In genomic region chr5:33480876-33481275, GRCh38 we compare ENCODE assay signal across 35 cellular contexts.
"Had no signal": no experiment of that assay in that cellular context is flagged by ENCODE, and none has a peak within 500 bp of the region (broad histone marks: within the 10 kb centered on the region; RNA-seq: fewer than 3 reads in every experiment).

No MANE protein-coding gene starts in this region.

- H3K27me3 ChIP-seq: MG63 had no signal

- H3K9me3 ChIP-seq: MG63 had no signal

- H3K4me3 ChIP-seq: MG63 had no signal

- DNase-seq: Karpas-422, Kasumi-1, MG63, MM.1S, MV-4-11, NCI-H1048, NCI-H1092, NCI-H1092 treated with DMSO at 0.1 percent for 48 hours, NCI-H1105, NCI-H1105 treated with DMSO at 0.1 percent for 48 hours, NCI-H1417, NCI-H1417 treated with DMSO at 0.1 percent for 48 hours, NCI-H1436, NCI-H1436 treated with DMSO at 0.1 percent for 48 hours, NCI-H146, NCI-H1694, NCI-H1694 treated with DMSO at 0.1 percent for 48 hours, NCI-H187, NCI-H187 treated with DMSO at 0.1 percent for 48 hours, NCI-H1930, NCI-H2029, NCI-H2029 treated with DMSO at 0.1 percent for 48 hours, NCI-H2081, NCI-H2081 treated with DMSO at 0.1 percent for 48 hours, NCI-H2107, NCI-H2171, NCI-H2171 treated with DMSO at 0.1 percent for 48 hours, NCI-H2227 treated with DMSO at 0.1 percent for 48 hours, NCI-H226, NCI-H345, NCI-H446, NCI-H446 treated with DMSO at 0.1 percent for 48 hours, NCI-H510A, NCI-H510A treated with DMSO at 0.1 percent for 48 hours, NCI-H524 had no signal
